9 cellular contexts compared by ENCODE assay signal in the genomic region with DNA sequence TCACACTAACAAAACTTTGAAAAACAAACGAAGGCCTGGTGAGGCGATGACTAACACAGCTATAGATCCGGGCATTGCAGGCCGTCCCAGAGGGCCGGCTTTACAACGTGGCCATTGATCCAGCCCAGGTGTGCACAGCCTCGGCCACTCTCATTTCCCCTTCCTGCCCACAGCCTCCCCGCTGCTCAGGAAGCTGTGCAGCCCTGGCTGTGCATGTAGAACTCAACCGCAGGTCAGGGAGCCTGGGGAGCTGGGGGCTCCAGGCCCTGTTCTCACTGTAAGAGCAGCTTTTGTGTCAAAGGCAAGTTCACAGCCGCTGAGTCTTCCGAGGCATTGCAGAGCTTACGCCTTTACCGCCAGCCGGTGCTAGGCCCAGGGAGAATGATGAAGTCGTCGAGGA.
DNase-seq lines count a peak whose midpoint lies in the region; ATAC-seq and TF ChIP-seq lines count a peak whose summit lies in the region.
"Had no signal": no experiment of that assay in that cellular context is flagged by ENCODE, and none has a peak within 500 bp of the region (broad histone marks: within the 10 kb centered on the region; RNA-seq: fewer than 3 reads in every experiment).

No MANE protein-coding gene starts in this region.

- H3K9me3 ChIP-seq in transverse colon: no peaks in the 10 kb centered on the region
- H3K9me3 ChIP-seq: thoracic aorta had no signal

- CTCF ChIA-PET in activated naive CD4-positive, alpha-beta T cell treated with anti-CD3 and anti-CD28 coated beads, Interleukin-2, amount 10 ng/mL, durations not matched to agents 7 days and 5 days (lab: Charles Lee): interaction anchor here (1.2 to 1.8 kb wide), 2 partner anchors 27 to 416 kb away, joined by 5 to 7 read pairs; no protein-coding TSS in a partner anchor

- TF ChIP-seq CTCF in GM06990 (IDR thresholded peaks at IDR 0.05; ENCODE audit: insufficient read depth, low read length, poor library complexity, severe bottlenecking) (no peak), transverse colon (IDR thresholded peaks at IDR 0.05) (no peak)

- H3K4me3 Mint-ChIP-seq in activated naive CD4-positive, alpha-beta T cell treated with anti-CD3 and anti-CD28 coated beads, Interleukin-2, amount 10 ng/mL, durations not matched to agents 7 days and 5 days: no peak overlapping the region

- peaks cover 4% of the 10 kb centered on the region for H3K27me3 Mint-ChIP-seq in activated naive CD4-positive, alpha-beta T cell treated with anti-CD3 and anti-CD28 coated beads, Interleukin-2, amount 10 ng/mL, durations not matched to agents 7 days and 5 days

- no peak overlapping the region for H3K27ac ChIP-seq in transverse colon
- H3K27ac ChIP-seq: thoracic aorta had no signal

- no peak for TF ChIP-seq POLR2A in transverse colon (IDR thresholded peaks at IDR 0.05)

- no peaks in the 10 kb centered on the region for H3K36me3 ChIP-seq in GM06990 (ENCODE audit: control insufficient read depth, insufficient read depth, low read length)
- no peaks in the 10 kb centered on the region for H3K36me3 ChIP-seq in transverse colon
- H3K36me3 ChIP-seq: thoracic aorta had no signal

- in situ Hi-C loops in transverse colon (cut with MboI; ENCODE audit: low pct_ligation_motif_present in 1 of 4, low pct_unique_long_range_greater_than_20kb in 1 of 4, low sequenced_read_pairs in 3 of 4): loop anchor here in 1 of 4 donors (25.0 kb wide), 1 partner anchor 423 kb away; no protein-coding TSS in a partner anchor

- H3K27me3 ChIP-seq in GM06990 (replicated peaks; ENCODE audit: control insufficient read depth, insufficient read depth, low read length) (no peaks in the 10 kb centered on the region; the same call in 1 of the 2 replicates), transverse colon (no peaks in the 10 kb centered on the region)

- TF ChIP-seq EP300 in transverse colon (IDR thresholded peaks at IDR 0.05; ENCODE audit: low read depth): no peak

- H3K4me1 ChIP-seq in transverse colon: no peaks in the 10 kb centered on the region

- H3K27ac Mint-ChIP-seq in activated naive CD4-positive, alpha-beta T cell treated with anti-CD3 and anti-CD28 coated beads, Interleukin-2, amount 10 ng/mL, durations not matched to agents 7 days and 5 days: no peak overlapping the region

- WGBS in transverse colon (ENCODE audit: low coverage in 1 of 2), 2 donors: 70 to 84% methylated on average over 2 to 16 of the region's 16 CpGs

- H3K4me3 ChIP-seq in GM06990 (replicated peaks; ENCODE audit: low read depth, low read length) (no peak overlapping the region), transverse colon (no peak overlapping the region)
- H3K4me3 ChIP-seq: thoracic aorta had no signal

- no peaks in the 10 kb centered on the region for H3K36me3 Mint-ChIP-seq in activated naive CD4-positive, alpha-beta T cell treated with anti-CD3 and anti-CD28 coated beads, Interleukin-2, amount 10 ng/mL, durations not matched to agents 7 days and 5 days

- peak; percentile 97 for ATAC-seq in GM21423 (IDR thresholded peaks at IDR 0.05; ENCODE audit: unreplicated experiment)
- peak; percentile 92 for ATAC-seq in HG03558 (IDR thresholded peaks at IDR 0.05; ENCODE audit: extremely low read depth, unreplicated experiment)

- DNase-seq in GM06990 (ENCODE audit: extremely low read depth, insufficient read length) (peak; percentile 84), transverse colon (peak; percentile 22), SK-N-DZ (ENCODE audit: low spot score) (no peak), NCI-H82 treated with DMSO at 0.1 percent for 48 hours (lab: John Stamatoyannopoulos, UW; ENCODE audit: unreplicated experiment) (no peak), LoVo (ENCODE audit: low spot score) (no peak)
- peak; percentile 51 for DNase-seq in activated naive CD4-positive, alpha-beta T cell treated with anti-CD3 and anti-CD28 coated beads, Interleukin-2, amount 10 ng/mL, durations not matched to agents 7 days and 5 days

- H3K9me3 Mint-ChIP-seq in activated naive CD4-positive, alpha-beta T cell treated with anti-CD3 and anti-CD28 coated beads, Interleukin-2, amount 10 ng/mL, durations not matched to agents 7 days and 5 days: no peaks in the 10 kb centered on the region

- peaks cover 16% of the 10 kb centered on the region for H3K4me1 Mint-ChIP-seq in activated naive CD4-positive, alpha-beta T cell treated with anti-CD3 and anti-CD28 coated beads, Interleukin-2, amount 10 ng/mL, durations not matched to agents 7 days and 5 days

- intact Hi-C loops in transverse colon (cut with DNase I; ENCODE audit: low total_unique reads): no loop called here

Comparison
In these comparisons a context has a peak if more than half of its experiments do, and no peak if none do; other contexts are left out.
1. DNase-seq: peak in GM06990 (single experiment), activated naive CD4-positive, alpha-beta T cell treated with anti-CD3 and anti-CD28 coated beads, Interleukin-2, amount 10 ng/mL, durations not matched to agents 7 days and 5 days (single experiment) and transverse colon (single experiment); none in SK-N-DZ (single experiment), NCI-H82 treated with DMSO at 0.1 percent for 48 hours (single experiment) and LoVo (single experiment).